10 cellular contexts compared by ENCODE assay signal in genomic region chr2:111912547-111912946, GRCh38.
"Had no signal": no experiment of that assay in that cellular context is flagged by ENCODE, and none has a peak within 500 bp of the region (broad histone marks: within the 10 kb centered on the region; RNA-seq: fewer than 3 reads in every experiment).

No MANE protein-coding gene starts in this region.

- H3K4me3 ChIP-seq: hepatocyte, ovary had no signal

- ATAC-seq: activated T-helper 17 cell treated with anti-CD3 and anti-CD28 coated beads, Interleukin-2, amount 50 U/mL, for 72 hours; effector memory CD8-positive, alpha-beta T cell had no signal

- H3K9me3 ChIP-seq: ovary had no signal

- H3K27ac ChIP-seq: hepatocyte, ovary had no signal

- H2AFZ ChIP-seq: hepatocyte had no signal

- H3K27me3 ChIP-seq: hepatocyte, ovary had no signal

- DNase-seq: activated CD4-positive, alpha-beta T cell treated with anti-CD3 and anti-CD28 coated beads, Interleukin-2, amount 10 ng/mL, durations not matched to agents 7 days and 5 days; activated naive CD4-positive, alpha-beta T cell treated with anti-CD3 and anti-CD28 coated beads for 36 hours; activated T-cell treated with anti-CD3 and anti-CD28 coated beads for 4 hours; effector memory CD8-positive, alpha-beta T cell; ovary; stimulated activated CD4-positive, alpha-beta T cell treated with anti-CD3 and anti-CD28 coated beads, Interleukin-15, amount 100 ng/mL, for 24 hours; stimulated activated CD4-positive, alpha-beta T cell treated with anti-CD3 and anti-CD28 coated beads, Interleukin-4, amount 100 ng/mL, for 24 hours; T-helper 1 cell had no signal

- H3K4me2 ChIP-seq: hepatocyte had no signal

- H3K36me3 ChIP-seq: ovary had no signal
